ENCODE assay signal across 28 cellular contexts in the genomic region with DNA sequence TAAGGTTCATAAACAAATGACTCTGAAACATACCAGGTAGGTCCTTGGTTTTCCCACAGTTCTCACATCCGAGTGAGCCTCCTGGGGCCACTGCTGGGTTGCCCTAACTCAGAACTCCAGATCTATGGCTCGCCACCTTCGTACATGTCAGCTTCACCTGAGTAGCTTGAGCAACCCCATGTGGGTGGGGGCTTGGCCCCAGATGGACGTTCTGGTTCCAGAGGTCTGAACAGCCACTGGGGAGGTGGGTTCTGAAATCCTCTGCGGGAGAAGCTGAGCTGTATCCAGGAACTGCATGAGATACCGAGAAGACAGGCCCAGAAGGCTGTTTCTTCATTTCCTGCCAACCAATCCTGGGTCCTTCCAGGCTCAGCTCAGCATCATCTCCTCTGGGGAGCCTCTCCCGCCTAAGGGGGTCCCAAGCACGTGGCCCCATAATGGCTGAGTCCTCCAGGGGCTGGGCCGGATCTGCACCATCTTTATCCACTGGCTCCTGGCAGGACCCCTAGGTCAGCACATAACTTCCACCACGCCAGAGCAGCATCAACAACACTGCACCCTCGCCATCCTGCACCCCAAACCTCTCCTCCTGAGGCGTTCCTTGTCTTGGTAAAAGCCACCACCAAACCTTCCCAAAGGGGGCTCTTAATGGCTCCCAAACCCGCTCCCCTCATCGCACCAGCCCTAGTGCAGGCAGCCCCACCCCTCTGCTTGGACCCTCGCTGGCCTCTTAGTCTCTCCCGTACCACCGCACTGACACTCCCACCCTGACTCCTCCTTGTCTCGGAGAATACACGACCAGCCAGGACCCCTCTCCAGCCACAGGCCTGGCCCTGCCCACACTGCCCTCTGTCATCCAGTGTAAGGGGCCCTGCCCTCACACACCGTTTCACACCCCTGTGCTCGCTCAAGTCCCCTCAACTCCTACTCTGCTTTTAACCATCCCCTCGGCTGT. TPM values are rescaled to one million over a fixed set of nuclear protein-coding genes. Genes with fewer than 3 reads are reported as not detected.
A peak's percentile ranks its signal among the peaks of the same experiment; 100 is the strongest.
DNase-seq lines count a peak whose midpoint lies in the region; ATAC-seq and TF ChIP-seq lines count a peak whose summit lies in the region.
"Had no signal": no experiment of that assay in that cellular context is flagged by ENCODE, and none has a peak within 500 bp of the region (broad histone marks: within the 10 kb centered on the region; RNA-seq: fewer than 3 reads in every experiment).

No MANE protein-coding gene starts in this region.

- no peaks in the 10 kb centered on the region for H3K9me3 Mint-ChIP-seq in stimulated activated naive CD8-positive, alpha-beta T cell treated with anti-CD3 and anti-CD28 coated beads, Interleukin-15, amount 100 ng/mL, for 72 hours
- peaks cover 7% of the 10 kb centered on the region for H3K9me3 Mint-ChIP-seq in glutamatergic neuron (ENCODE audit: unreplicated experiment)
- H3K9me3 Mint-ChIP-seq in neural crest cell, result no peaks in the 10 kb centered on the region
- peaks cover 0 to 1% (median 0%) of the 10 kb centered on the region in 6 donors for H3K9me3 Mint-ChIP-seq in immature natural killer cell
- H3K9me3 Mint-ChIP-seq: activated T-helper 2 cell treated with anti-CD3 and anti-CD28 coated beads, Interferon-gamma antibody, Interleukin-2, Interleukin-4, amounts not matched to agents 10 μg/mL and 5 μg/mL and 100 μg/mL, durations not matched to agents 14 hours and 24 hours and 36 hours; type B pancreatic cell had no signal

- no peak for DNase-seq in stimulated activated naive CD8-positive, alpha-beta T cell treated with anti-CD3 and anti-CD28 coated beads, Interleukin-15, amount 100 ng/mL, for 72 hours
- DNase-seq in stimulated activated naive CD8-positive, alpha-beta T cell treated with anti-CD3 and anti-CD28 coated beads, Interleukin-15, Interleukin-2, amounts not matched to agents 100 U/mL and 50 U/mL, for 24 hours, result no peak
- no peak for DNase-seq in glutamatergic neuron
- no peak for DNase-seq in neural crest cell (ENCODE audit: low read depth, low spot score)
- DNase-seq in DMS79 (lab: John Stamatoyannopoulos, UW), result no peak
- no peak for DNase-seq in NOMO-1 treated with dmso at 0.1 percent for 144 hours (lab: John Stamatoyannopoulos, UW; ENCODE audit: unreplicated experiment)
- no peak for DNase-seq in C1 segment of cervical spinal cord (lab: John Stamatoyannopoulos, UW)
- no peak for DNase-seq in immature natural killer cell
- DNase-seq: activated CD4-positive, alpha-beta T cell treated with anti-CD3 and anti-CD28 coated beads for 4 hours; activated CD8-positive, alpha-beta T cell treated with anti-CD3 and anti-CD28 coated beads, Interleukin-2, amount 10 ng/mL, durations not matched to agents 7 days and 5 days; caudate nucleus; COR-L47; cortex of kidney; effector memory CD8-positive, alpha-beta T cell; GDM1; NCI-H146; NCI-H226; NCI-H69; pancreas; retina; SIG-M5; stimulated activated CD4-positive, alpha-beta T cell treated with anti-CD3 and anti-CD28 coated beads, Interleukin-2, amount 100 ng/mL, for 48 hours; T1000; WERI-Rb-1 had no signal

- peak; percentile 10 for ATAC-seq in stimulated activated naive CD8-positive, alpha-beta T cell treated with anti-CD3 and anti-CD28 coated beads, Interleukin-15, amount 100 ng/mL, for 72 hours
- ATAC-seq in stimulated activated naive CD8-positive, alpha-beta T cell treated with anti-CD3 and anti-CD28 coated beads, Interleukin-15, Interleukin-2, amounts not matched to agents 100 U/mL and 50 U/mL, for 24 hours, result no peak
- ATAC-seq: activated CD8-positive, alpha-beta T cell treated with anti-CD3 and anti-CD28 coated beads, Interleukin-2, amount 10 ng/mL, durations not matched to agents 7 days and 5 days; effector memory CD8-positive, alpha-beta T cell; pancreas had no signal

- peaks cover 48% of the 10 kb centered on the region for H3K4me1 Mint-ChIP-seq in stimulated activated naive CD8-positive, alpha-beta T cell treated with anti-CD3 and anti-CD28 coated beads, Interleukin-15, amount 100 ng/mL, for 72 hours
- H3K4me1 Mint-ChIP-seq in glutamatergic neuron (ENCODE audit: low read depth, unreplicated experiment), result peaks cover 39% of the 10 kb centered on the region
- peaks cover 24% of the 10 kb centered on the region for H3K4me1 Mint-ChIP-seq in neural crest cell
- H3K4me1 Mint-ChIP-seq in immature natural killer cell, result peaks cover 0 to 2% of the 10 kb centered on the region in 2 donors

- H3K36me3 Mint-ChIP-seq in glutamatergic neuron (ENCODE audit: unreplicated experiment), result no peaks in the 10 kb centered on the region
- no peaks in the 10 kb centered on the region for H3K36me3 Mint-ChIP-seq in neural crest cell (ENCODE audit: low read depth)
- H3K36me3 Mint-ChIP-seq in immature natural killer cell, result no peaks in the 10 kb centered on the region
- H3K36me3 Mint-ChIP-seq: IgD-negative memory B cell had no signal

- TF ChIP-seq CTCF in glutamatergic neuron (IDR thresholded peaks at IDR 0.05; ENCODE audit: partially characterized antibody, unreplicated experiment), result no peak
- no peak for TF ChIP-seq CTCF in neural crest cell (conservative IDR thresholded peaks at IDR 0.05)

- peak overlapping the region in 1 of 2 donors; percentile 72 for H3K27ac Mint-ChIP-seq in stimulated activated naive CD8-positive, alpha-beta T cell treated with anti-CD3 and anti-CD28 coated beads, Interleukin-15, amount 100 ng/mL, for 72 hours
- H3K27ac Mint-ChIP-seq in glutamatergic neuron (ENCODE audit: unreplicated experiment), result peak overlapping the region; percentile 50
- peak overlapping the region; percentile 91 for H3K27ac Mint-ChIP-seq in neural crest cell (ENCODE audit: unreplicated experiment)
- H3K27ac Mint-ChIP-seq in immature natural killer cell, result no peak overlapping the region
- H3K27ac Mint-ChIP-seq: activated CD8-positive, alpha-beta T cell treated with anti-CD3 and anti-CD28 coated beads, Interleukin-2, amount 10 ng/mL, durations not matched to agents 7 days and 5 days; activated T-helper 2 cell treated with anti-CD3 and anti-CD28 coated beads, Interferon-gamma antibody, Interleukin-2, Interleukin-4, amounts not matched to agents 10 μg/mL and 5 μg/mL and 100 μg/mL, durations not matched to agents 14 hours and 24 hours and 36 hours; effector memory CD8-positive, alpha-beta T cell; IgD-negative memory B cell; nephron; type B pancreatic cell had no signal

- no peak overlapping the region for H3K4me3 Mint-ChIP-seq in stimulated activated naive CD8-positive, alpha-beta T cell treated with anti-CD3 and anti-CD28 coated beads, Interleukin-15, amount 100 ng/mL, for 72 hours
- H3K4me3 Mint-ChIP-seq in glutamatergic neuron (ENCODE audit: unreplicated experiment) (peak overlapping the region; percentile 26), neural crest cell (no peak overlapping the region), immature natural killer cell (no peak overlapping the region)
- H3K4me3 Mint-ChIP-seq: activated CD8-positive, alpha-beta T cell treated with anti-CD3 and anti-CD28 coated beads, Interleukin-2, amount 10 ng/mL, durations not matched to agents 7 days and 5 days; effector memory CD8-positive, alpha-beta T cell; IgD-negative memory B cell; nephron; type B pancreatic cell had no signal

- peaks cover 59% of the 10 kb centered on the region for H3K27me3 Mint-ChIP-seq in stimulated activated naive CD8-positive, alpha-beta T cell treated with anti-CD3 and anti-CD28 coated beads, Interleukin-15, amount 100 ng/mL, for 72 hours
- peaks cover 7% of the 10 kb centered on the region for H3K27me3 Mint-ChIP-seq in glutamatergic neuron (ENCODE audit: unreplicated experiment)
- no peaks in the 10 kb centered on the region for H3K27me3 Mint-ChIP-seq in neural crest cell (ENCODE audit: low read depth)
- H3K27me3 Mint-ChIP-seq in immature natural killer cell (ENCODE audit: low read depth in 3 of 3), result peaks cover 3 to 15% (median 12%) of the 10 kb centered on the region in 3 donors

RNA-seq across cellular contexts. Expression of a gene that starts 39.8 kb away (rescaled TPM):
- total RNA-seq in glutamatergic neuron (ENCODE audit: unreplicated experiment) (3.8 TPM), neural crest cell (4.5 and 5.4 TPM in 2 replicates)
- polyA plus RNA-seq in immature natural killer cell, result 1 to 10 TPM in 2 of 3 donors, not detected in 1; 1.7 to 3.0 TPM

Comparison
In these comparisons a context has a peak if more than half of its experiments do, and no peak if none do; other contexts are left out.
1. H3K27ac Mint-ChIP-seq: peak in glutamatergic neuron (single experiment) and neural crest cell (single experiment); none in immature natural killer cell (0 of 6).